Comparison of ENCODE assay signal across 35 cellular contexts in the genomic region with DNA sequence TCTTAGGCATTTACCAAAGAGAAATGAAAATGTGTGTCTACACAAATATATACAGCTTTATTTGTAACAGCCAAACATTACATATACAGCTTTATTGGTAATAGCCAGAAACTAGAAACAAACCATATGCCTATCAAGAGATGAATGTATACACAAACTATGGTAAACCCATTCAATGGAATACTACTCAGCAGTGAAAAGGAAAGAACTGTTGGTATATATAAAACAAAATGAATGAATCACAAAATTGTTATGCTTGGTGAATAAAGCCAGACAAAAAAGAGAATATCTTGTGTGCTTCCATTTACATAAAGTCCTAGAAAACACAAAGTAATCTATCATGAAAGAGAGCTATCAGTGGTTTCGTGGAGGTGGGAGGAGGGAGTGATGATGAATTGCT.
"Had no signal": no experiment of that assay in that cellular context is flagged by ENCODE, and none has a peak within 500 bp of the region (broad histone marks: within the 10 kb centered on the region; RNA-seq: fewer than 3 reads in every experiment).

No MANE protein-coding gene starts in this region.

- DNase-seq: Karpas-422, Kasumi-1, MG63, MM.1S, MV-4-11, NCI-H1048, NCI-H1092, NCI-H1092 treated with DMSO at 0.1 percent for 48 hours, NCI-H1105, NCI-H1105 treated with DMSO at 0.1 percent for 48 hours, NCI-H1417, NCI-H1417 treated with DMSO at 0.1 percent for 48 hours, NCI-H1436, NCI-H1436 treated with DMSO at 0.1 percent for 48 hours, NCI-H146, NCI-H1694, NCI-H1694 treated with DMSO at 0.1 percent for 48 hours, NCI-H187, NCI-H187 treated with DMSO at 0.1 percent for 48 hours, NCI-H1930, NCI-H2029, NCI-H2029 treated with DMSO at 0.1 percent for 48 hours, NCI-H2081, NCI-H2081 treated with DMSO at 0.1 percent for 48 hours, NCI-H2107, NCI-H2171, NCI-H2171 treated with DMSO at 0.1 percent for 48 hours, NCI-H2227 treated with DMSO at 0.1 percent for 48 hours, NCI-H226, NCI-H345, NCI-H446, NCI-H446 treated with DMSO at 0.1 percent for 48 hours, NCI-H510A, NCI-H510A treated with DMSO at 0.1 percent for 48 hours, NCI-H524 had no signal

- H3K36me3 ChIP-seq: MG63 had no signal

- H3K4me3 ChIP-seq: MG63 had no signal

- H3K9me3 ChIP-seq: MG63 had no signal

- H3K27me3 ChIP-seq: MG63 had no signal
